Comparison of ENCODE assay signal across 8 cellular contexts in genomic region chr12:110073049-110073831, GRCh38. TPM values are rescaled to one million over a fixed set of nuclear protein-coding genes. Genes with fewer than 3 reads are reported as not detected.
A peak's percentile ranks its signal among the peaks of the same experiment; 100 is the strongest.
DNase-seq lines count a peak whose midpoint lies in the region; ATAC-seq and TF ChIP-seq lines count a peak whose summit lies in the region.

No MANE protein-coding gene starts in this region.

- no peaks in the 10 kb centered on the region for H3K27me3 ChIP-seq in BLaER1 treated with 17β-estradiol and CSF1 and Interleukin-3, amounts not matched to agents 10 nM and 100 nM

- H4K20me1 ChIP-seq in BLaER1 treated with 17β-estradiol and CSF1 and Interleukin-3, amounts not matched to agents 10 nM and 100 nM, result no peaks in the 10 kb centered on the region

- DNase-seq in NCI-H1105 treated with DMSO at 0.1 percent for 48 hours (lab: John Stamatoyannopoulos, UW) (peak; percentile 83), fibroblast of peridontal ligament (ENCODE audit: extremely low read depth) (peak; percentile 35), posterior cingulate gyrus (peak; percentile 87 to 99 (median 93))
- DNase-seq in activated CD8-positive, alpha-beta T cell treated with anti-CD3 and anti-CD28 coated beads for 36 hours, result peak; percentile 57

- H3K27me3 Mint-ChIP-seq in activated CD8-positive, alpha-beta T cell treated with anti-CD3 and anti-CD28 coated beads for 36 hours, result no peaks in the 10 kb centered on the region

- H3K9ac ChIP-seq in BLaER1 treated with 17β-estradiol and CSF1 and Interleukin-3, amounts not matched to agents 10 nM and 100 nM, result peak overlapping the region; percentile 28 to 65 (median 56); a peak in 19 of 22 replicates

- intact Hi-C loops in activated CD8-positive, alpha-beta T cell treated with anti-CD3 and anti-CD28 coated beads for 36 hours (cut with micrococcal nuclease), result no loop called here
- intact Hi-C loops in posterior cingulate gyrus (cut with DNase I), result no loop called here

- TF ChIP-seq CTCF in activated CD8-positive, alpha-beta T cell treated with anti-CD3 and anti-CD28 coated beads for 36 hours (IDR thresholded peaks at IDR 0.05), result no peak

- peak overlapping the region in 9 of 11 experiments; percentile 9 to 61 (median 47); a peak in 16 of 22 replicates for H3K27ac ChIP-seq in BLaER1 treated with 17β-estradiol and CSF1 and Interleukin-3, amounts not matched to agents 10 nM and 100 nM

- no peaks in the 10 kb centered on the region for H3K9me3 ChIP-seq in BLaER1 treated with 17β-estradiol and CSF1 and Interleukin-3, amounts not matched to agents 10 nM and 100 nM (replicated peaks in 1 of 11)

- no peaks in the 10 kb centered on the region for H3K36me3 ChIP-seq in BLaER1 treated with 17β-estradiol and CSF1 and Interleukin-3, amounts not matched to agents 10 nM and 100 nM

- peaks cover 33% of the 10 kb centered on the region for H3K4me1 Mint-ChIP-seq in activated CD8-positive, alpha-beta T cell treated with anti-CD3 and anti-CD28 coated beads for 36 hours (ENCODE audit: low read depth)

- peak overlapping the region; percentile 76 for H3K4me3 Mint-ChIP-seq in activated CD8-positive, alpha-beta T cell treated with anti-CD3 and anti-CD28 coated beads for 36 hours

- ATAC-seq in activated CD8-positive, alpha-beta T cell treated with anti-CD3 and anti-CD28 coated beads for 36 hours, result peak; percentile 66
- ATAC-seq in GM19452 (IDR thresholded peaks at IDR 0.05; ENCODE audit: unreplicated experiment) (no peak), HG03571 (IDR thresholded peaks at IDR 0.05; ENCODE audit: unreplicated experiment) (no peak), HG02840 (IDR thresholded peaks at IDR 0.05; ENCODE audit: low FRiP score, unreplicated experiment) (no peak)

- H3K9me3 Mint-ChIP-seq in activated CD8-positive, alpha-beta T cell treated with anti-CD3 and anti-CD28 coated beads for 36 hours, result no peaks in the 10 kb centered on the region

- peaks cover 3% of the 10 kb centered on the region for H3K36me3 Mint-ChIP-seq in activated CD8-positive, alpha-beta T cell treated with anti-CD3 and anti-CD28 coated beads for 36 hours (ENCODE audit: low read depth)

- H3K4me1 ChIP-seq in BLaER1 treated with 17β-estradiol and CSF1 and Interleukin-3, amounts not matched to agents 10 nM and 100 nM, result peaks cover 14 to 21% (median 18%) of the 10 kb centered on the region in 10 experiments

- CTCF ChIA-PET in activated CD8-positive, alpha-beta T cell treated with anti-CD3 and anti-CD28 coated beads for 36 hours (lab: Charles Lee), result interaction anchor here (0.9 kb wide), 1 partner anchor 220 kb away, joined by 3 read pairs; no protein-coding TSS in a partner anchor

- H3K4me3 ChIP-seq in BLaER1 treated with 17β-estradiol and CSF1 and Interleukin-3, amounts not matched to agents 10 nM and 100 nM, result peak overlapping the region; percentile 33 to 61 (median 47)

- peak overlapping the region; percentile 68 to 94 (median 80) for H3K4me2 ChIP-seq in BLaER1 treated with 17β-estradiol and CSF1 and Interleukin-3, amounts not matched to agents 10 nM and 100 nM

- H3K27ac Mint-ChIP-seq in activated CD8-positive, alpha-beta T cell treated with anti-CD3 and anti-CD28 coated beads for 36 hours, result peak overlapping the region; percentile 78

- POLR2A ChIA-PET in activated CD8-positive, alpha-beta T cell treated with anti-CD3 and anti-CD28 coated beads for 36 hours (lab: Charles Lee), result interaction anchor here (0.8 to 1.3 kb wide), 4 partner anchors 17 to 173 kb away, joined by 3 to 5 read pairs (median 3); partner anchors contain the start of genes C12orf76 and TCHP

RNA-seq across cellular contexts. Expression of gene C12orf76, which starts 24.9 kb away (rescaled TPM):
- 10 to 100 TPM in 1 of 2 experiments, 1 to 10 TPM in 1; 9.7 to 11.0 TPM for total RNA-seq in activated CD8-positive, alpha-beta T cell treated with anti-CD3 and anti-CD28 coated beads for 36 hours

RNA-seq across cellular contexts. Expression of gene IFT81, which starts 50.9 kb away (rescaled TPM):
- 1 to 10 TPM; 1.8 to 2.8 TPM for total RNA-seq in activated CD8-positive, alpha-beta T cell treated with anti-CD3 and anti-CD28 coated beads for 36 hours

Comparison
In these comparisons a context has a peak if more than half of its experiments do, and no peak if none do; other contexts are left out.
1. DNase-seq: peak in every context shown above with its lines; median percentile 93 in posterior cingulate gyrus; 83 in NCI-H1105 treated with DMSO at 0.1 percent for 48 hours; 57 in activated CD8-positive, alpha-beta T cell treated with anti-CD3 and anti-CD28 coated beads for 36 hours; 35 in fibroblast of peridontal ligament.